ENCODE assay signal across 8 cellular contexts in the genomic region with DNA sequence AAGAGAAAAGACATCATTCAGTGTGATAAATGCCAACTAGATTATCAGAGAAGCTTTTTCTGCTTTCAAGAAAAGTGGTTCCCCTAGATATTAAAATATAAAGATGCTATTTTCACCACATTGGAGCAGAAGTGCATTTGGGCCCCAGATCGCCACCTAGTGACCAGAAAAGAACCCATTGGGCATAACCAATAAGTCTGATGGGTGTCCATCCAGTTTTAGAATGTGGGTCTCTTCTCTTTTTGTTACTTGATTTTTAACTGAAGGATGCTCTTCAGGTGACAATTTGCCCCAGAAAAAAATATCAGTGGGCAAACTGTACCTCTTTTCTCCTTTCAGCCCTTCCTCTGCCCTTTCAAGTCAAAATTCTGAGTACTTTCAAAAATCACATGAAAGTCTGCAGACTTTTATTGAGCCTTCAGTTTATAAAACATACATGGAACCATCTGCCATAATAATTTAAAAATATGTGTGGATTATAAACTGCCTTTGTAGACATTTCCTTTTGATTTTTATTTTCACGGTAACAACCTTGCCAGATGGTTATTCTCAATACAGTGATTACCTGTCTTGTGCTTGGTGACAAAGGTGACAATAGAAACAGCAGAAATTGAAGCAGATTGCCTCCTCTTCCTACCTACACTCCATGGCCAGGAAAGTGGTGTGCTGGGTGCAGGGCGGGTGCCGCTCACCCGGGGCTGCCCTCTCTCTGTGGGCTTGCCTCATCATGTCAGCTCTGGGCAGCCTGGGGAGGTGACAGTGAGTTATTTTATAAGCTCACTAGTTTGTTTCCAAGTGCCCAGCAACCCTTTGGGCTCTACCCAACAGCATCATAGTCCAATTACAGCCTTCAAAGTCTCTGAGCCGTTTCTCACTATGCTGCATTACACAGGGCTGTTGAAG.
DNase-seq lines count a peak whose midpoint lies in the region; ATAC-seq and TF ChIP-seq lines count a peak whose summit lies in the region.

No MANE protein-coding gene starts in this region.

- DNase-seq in OCI-LY7 (ENCODE audit: low spot score) (peak; percentile 34), head of caudate nucleus (peak in 28 of 42 donors; percentile 6 to 77 (median 42)), NCI-H226 (no peak), OCI-M2 (lab: John Stamatoyannopoulos, UW; ENCODE audit: unreplicated experiment) (no peak), glomerular visceral epithelial cell (ENCODE audit: extremely low spot score) (no peak)

- H3K4me2 ChIP-seq in OCI-LY7 (ENCODE audit: low read length), result no peak overlapping the region

- H2AFZ ChIP-seq in OCI-LY7 (ENCODE audit: low read length), result no peak overlapping the region

- intact Hi-C loops in OCI-LY7 (cut with micrococcal nuclease; ENCODE audit: unreplicated experiment), result loop anchor here (5.0 kb wide), 1 partner anchor 101 kb away; no protein-coding TSS in a partner anchor
- intact Hi-C loops in head of caudate nucleus (cut with DNase I), result no loop called here

- ATAC-seq in GM18511 (IDR thresholded peaks at IDR 0.05; ENCODE audit: unreplicated experiment), result peak; percentile 68
- ATAC-seq in HG03442 (IDR thresholded peaks at IDR 0.05; ENCODE audit: unreplicated experiment), result no peak

- BruUV-seq in OCI-LY7 (replicated peaks; lab: Mats Ljungman, UMichigan), result no TSS peak

- POLR2A ChIA-PET in OCI-LY7 (lab: Charles Lee), result no interaction called here

- no peaks in the 10 kb centered on the region for H4K20me1 ChIP-seq in OCI-LY7 (ENCODE audit: insufficient read depth, low read length)

- H3K27ac ChIP-seq in C4-2B (no peak overlapping the region), OCI-LY7 (ENCODE audit: low read depth, low read length, poor library complexity, severe bottlenecking) (no peak overlapping the region)

- H3K4me1 ChIP-seq in OCI-LY7 (ENCODE audit: insufficient read depth, low read length, poor library complexity, severe bottlenecking), result no peaks in the 10 kb centered on the region

- no peak overlapping the region for H3K4me3 ChIP-seq in OCI-LY7 (ENCODE audit: low read depth, low read length, poor library complexity, severe bottlenecking)

- CTCF ChIA-PET in OCI-LY7 (lab: Charles Lee; ENCODE audit: unreplicated experiment), result no interaction called here

- no peaks in the 10 kb centered on the region for H3K79me2 ChIP-seq in OCI-LY7 (ENCODE audit: insufficient read depth, low read depth, low read length)

- TF ChIP-seq CTCF in C4-2B (conservative IDR thresholded peaks at IDR 0.05) (peak; percentile 87), OCI-LY7 (conservative IDR thresholded peaks at IDR 0.05; ENCODE audit: low read length) (peak; percentile 90)

- no peaks in the 10 kb centered on the region for H3K9me3 ChIP-seq in OCI-LY7 (ENCODE audit: low read length)

- H3K9me2 ChIP-seq in OCI-LY7 (ENCODE audit: insufficient read depth, low read length), result no peaks in the 10 kb centered on the region

- no peaks in the 10 kb centered on the region for H3K36me3 ChIP-seq in OCI-LY7 (ENCODE audit: insufficient read depth, low read length)

Comparison
In these comparisons a context has a peak if more than half of its experiments do, and no peak if none do; other contexts are left out.
1. DNase-seq: peak in OCI-LY7 (single experiment) and head of caudate nucleus (28 of 42); none in NCI-H226 (single experiment), OCI-M2 (single experiment) and glomerular visceral epithelial cell (single experiment).